Comparison of ENCODE assay signal across 12 cellular contexts in genomic region chr2:31238906-31239841, GRCh38. TPM values are rescaled to one million over a fixed set of nuclear protein-coding genes. Genes with fewer than 3 reads are reported as not detected.
DNase-seq lines count a peak whose midpoint lies in the region; ATAC-seq and TF ChIP-seq lines count a peak whose summit lies in the region.
"Had no signal": no experiment of that assay in that cellular context is flagged by ENCODE, and none has a peak within 500 bp of the region (broad histone marks: within the 10 kb centered on the region; RNA-seq: fewer than 3 reads in every experiment).

No MANE protein-coding gene starts in this region.

- H3K27me3 ChIP-seq in brain microvascular endothelial cell (replicated peaks) = no peaks in the 10 kb centered on the region
- no peaks in the 10 kb centered on the region for H3K27me3 ChIP-seq in heart right ventricle
- H3K27me3 ChIP-seq in neuronal stem cell (ENCODE audit: control insufficient read depth in 3 of 3, insufficient read depth in 3 of 3, low read depth in 1 of 3, low read length in 3 of 3) = peaks cover 0 to 2% (median 0%) of the 10 kb centered on the region in 3 experiments

- H3K27me3 Mint-ChIP-seq in type B pancreatic cell = no peaks in the 10 kb centered on the region

- intact Hi-C loops in heart right ventricle (cut with DNase I) = loop anchor here in 3 of 10 donors (5.0 to 10.0 kb wide), 3 partner anchors 33 to 1094 kb away; partner anchors contain the start of gene YPEL5 (in 1 of the 3)

- H3K4me1 ChIP-seq in heart right ventricle (peaks cover 16 to 81% (median 65%) of the 10 kb centered on the region in 9 donors), neuronal stem cell (ENCODE audit: control insufficient read depth in 2 of 2, insufficient read depth in 1 of 2, low read depth in 1 of 2, low read length in 2 of 2) (peaks cover 0 to 3% of the 10 kb centered on the region in 2 donors)
- H3K4me1 ChIP-seq: Caco-2 had no signal

- no peak overlapping the region for H3K14ac ChIP-seq in neuronal stem cell (ENCODE audit: low read length)

- no peak overlapping the region for H2BK120ac ChIP-seq in neuronal stem cell (ENCODE audit: low read depth, low read length)

- DNase-seq in brain microvascular endothelial cell (no peak), heart right ventricle (no peak), neuronal stem cell (ENCODE audit: low spot score) (no peak), type B pancreatic cell (ENCODE audit: extremely low spot score, unreplicated experiment) (peak; percentile 62), A172 (ENCODE audit: low spot score) (no peak), COLO668 (lab: John Stamatoyannopoulos, UW; ENCODE audit: unreplicated experiment) (no peak)
- DNase-seq: NCI-H526 had no signal

- ATAC-seq in heart right ventricle (peak; percentile 1 to 48 (median 24)), GM19023 (IDR thresholded peaks at IDR 0.05; ENCODE audit: unreplicated experiment) (no peak)

- 49 to 54% methylated on average over 21 of the region's 21 CpGs for WGBS in heart right ventricle, 2 donors
- no CpG with 5 or more reads among the region's 21 CpGs for WGBS in neuronal stem cell (ENCODE audit: extremely low coverage in 2 of 2, insufficient read length in 2 of 2, insufficient replicate concordance in 1 of 2), 2 donors

- no peak overlapping the region for H2AK5ac ChIP-seq in neuronal stem cell (ENCODE audit: low read depth, low read length)

- in situ Hi-C loops in brain microvascular endothelial cell (cut with HindIII; ENCODE audit: low pct_ligation_motif_present, low sequenced_read_pairs) = no loop called here

- H3K79me1 ChIP-seq in neuronal stem cell (ENCODE audit: low read depth, low read length) = no peaks in the 10 kb centered on the region

- H3K4me2 ChIP-seq in neuronal stem cell (ENCODE audit: insufficient read depth, low read length, poor library complexity, severe bottlenecking) = no peak overlapping the region

- H2BK5ac ChIP-seq in neuronal stem cell (ENCODE audit: low read length) = no peak overlapping the region

- H2BK12ac ChIP-seq in neuronal stem cell (ENCODE audit: low read length) = no peak overlapping the region

- H2BK15ac ChIP-seq in neuronal stem cell (ENCODE audit: low read length) = no peak overlapping the region

- peaks cover 5% of the 10 kb centered on the region for H3K36me3 ChIP-seq in brain microvascular endothelial cell (replicated peaks)
- H3K36me3 ChIP-seq in heart right ventricle = peaks cover 0 to 2% (median 0%) of the 10 kb centered on the region in 9 donors
- H3K36me3 ChIP-seq in neuronal stem cell (replicated peaks in 1 of 2; ENCODE audit: control insufficient read depth in 2 of 2, insufficient read depth in 2 of 2, low read length in 2 of 2) = no peaks in the 10 kb centered on the region
- H3K36me3 ChIP-seq: neutrophil had no signal

- no peak overlapping the region for H2AFZ ChIP-seq in neuronal stem cell (ENCODE audit: low read length)

- H3K36me3 Mint-ChIP-seq in type B pancreatic cell = peaks cover 7% of the 10 kb centered on the region

- no peak overlapping the region for H4K91ac ChIP-seq in neuronal stem cell (ENCODE audit: low read depth, low read length, poor library complexity)

- peaks cover 24% of the 10 kb centered on the region for H3K4me1 Mint-ChIP-seq in type B pancreatic cell (ENCODE audit: unreplicated experiment)

- H3K4me3 ChIP-seq in brain microvascular endothelial cell (ENCODE audit: low read depth, low read length) (no peak overlapping the region), heart right ventricle (no peak overlapping the region), neuronal stem cell (ENCODE audit: low read length in 2 of 2) (no peak overlapping the region)

- peak overlapping the region; percentile 26 for H3K23ac ChIP-seq in neuronal stem cell (ENCODE audit: low read depth, low read length, poor library complexity)

- no peak for TF ChIP-seq CTCF in brain microvascular endothelial cell (IDR thresholded peaks at IDR 0.05; ENCODE audit: low read depth, low read length, missing control alignments)
- TF ChIP-seq CTCF in heart right ventricle (IDR thresholded peaks at IDR 0.05) = no peak
- no peak for TF ChIP-seq CTCF in type B pancreatic cell (conservative IDR thresholded peaks at IDR 0.05)

- H3K4me3 Mint-ChIP-seq in type B pancreatic cell = no peak overlapping the region

- no peaks in the 10 kb centered on the region for H3K9me3 ChIP-seq in heart right ventricle
- H3K9me3 ChIP-seq in neuronal stem cell (replicated peaks in 1 of 2; ENCODE audit: control insufficient read depth in 2 of 2, insufficient read depth in 1 of 2, low read depth in 1 of 2, low read length in 2 of 2) = no peaks in the 10 kb centered on the region
- H3K9me3 ChIP-seq: Caco-2, neutrophil had no signal

- H3K27ac ChIP-seq in brain microvascular endothelial cell (peak overlapping the region; percentile 66), heart right ventricle (peak overlapping the region; percentile 66 to 96 (median 86)), neuronal stem cell (replicated peaks; ENCODE audit: low read length) (no peak overlapping the region)
- H3K27ac ChIP-seq: epithelial cell of prostate, neutrophil had no signal

- no peak overlapping the region for H3K18ac ChIP-seq in neuronal stem cell (ENCODE audit: low read length)

- no peak overlapping the region for H3K4ac ChIP-seq in neuronal stem cell (ENCODE audit: low read length)

- peak overlapping the region; percentile 6 for H3K9ac ChIP-seq in neuronal stem cell (ENCODE audit: low read depth, low read length, poor library complexity)

- H3K9me3 Mint-ChIP-seq in type B pancreatic cell = no peaks in the 10 kb centered on the region

- no peak overlapping the region for H4K8ac ChIP-seq in neuronal stem cell (ENCODE audit: low read depth, low read length)

- no peak overlapping the region for H3K27ac Mint-ChIP-seq in type B pancreatic cell

RNA-seq across cellular contexts. Expression of gene EHD3, which starts 5.2 kb away (rescaled TPM):
- total RNA-seq in heart right ventricle (10 to 100 TPM; 12.5 to 40.9 (median 26.5) TPM), type B pancreatic cell (ENCODE audit: low replicate concordance) (5.3 and 8.9 TPM in 2 replicates)
- 1 to 10 TPM; 5.3 to 7.9 TPM for polyA plus RNA-seq in heart right ventricle
- polyA plus RNA-seq in neuronal stem cell (2013, experiment 1 of 2) = 5.0 TPM
- 4.7 TPM for polyA plus RNA-seq in neuronal stem cell (2013, experiment 2 of 2)
- 3.2 and 4.0 TPM in 2 replicates for total RNA-seq in A172 (2014; rRNA removed; shearing (Covaris generic))
- total RNA-seq: Caco-2 had no signal

RNA-seq across cellular contexts. Expression of gene CAPN14, which starts 21.9 kb away (rescaled TPM):
- total RNA-seq in heart right ventricle = under 1 TPM in 9 of 10 donors, not detected in 1; 0.08 to 0.46 (median 0.25) TPM
- polyA plus RNA-seq in heart right ventricle = under 1 TPM; 0.09 to 0.37 TPM
- 0.06 TPM for polyA plus RNA-seq in neuronal stem cell (2013, experiment 1 of 2)
- polyA plus RNA-seq in neuronal stem cell (2013, experiment 2 of 2) = 0.06 TPM
- total RNA-seq in type B pancreatic cell (ENCODE audit: low replicate concordance) = 0.12 and 0.39 TPM in 2 replicates
- total RNA-seq in A172 (2014; rRNA removed; shearing (Covaris generic)) = not detected in 2 replicates
- polyA plus RNA-seq: H1 had no signal
